Comparison of ENCODE assay signal across 30 cellular contexts in the genomic region with DNA sequence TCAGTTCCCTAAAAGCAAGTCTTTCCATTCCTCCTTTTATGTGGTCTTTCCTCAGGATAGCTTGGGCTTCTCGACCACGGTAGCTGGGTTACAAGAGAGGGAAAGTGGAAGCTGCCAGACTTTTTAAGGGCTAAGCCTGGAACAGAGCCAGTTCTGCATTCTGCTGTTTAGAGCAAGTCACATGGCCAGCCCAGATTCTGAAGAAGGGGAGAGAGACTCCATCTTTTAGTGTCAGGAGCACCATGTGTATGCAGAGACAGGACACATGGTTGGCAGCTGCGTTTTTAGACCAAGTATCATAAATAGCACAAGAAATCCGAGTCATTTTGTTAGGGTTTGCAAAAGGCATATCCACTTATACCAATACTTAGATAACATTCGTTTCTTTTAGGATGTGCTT. TPM values are rescaled to one million over a fixed set of nuclear protein-coding genes. Genes with fewer than 3 reads are reported as not detected.
A peak's percentile ranks its signal among the peaks of the same experiment; 100 is the strongest.
DNase-seq lines count a peak whose midpoint lies in the region; ATAC-seq and TF ChIP-seq lines count a peak whose summit lies in the region.
"Had no signal": no experiment of that assay in that cellular context is flagged by ENCODE, and none has a peak within 500 bp of the region (broad histone marks: within the 10 kb centered on the region; RNA-seq: fewer than 3 reads in every experiment).

No MANE protein-coding gene starts in this region.

- no peaks in the 10 kb centered on the region for H3K9me3 Mint-ChIP-seq in HFFc6
- H3K9me3 Mint-ChIP-seq: effector memory CD8-positive, alpha-beta T cell had no signal

- TF ChIP-seq CTCF in fibroblast of the aortic adventitia (IDR thresholded peaks at IDR 0.05; ENCODE audit: insufficient read depth, low read length) (no peak), HFFc6 (IDR thresholded peaks at IDR 0.05) (no peak)

- no peaks in the 10 kb centered on the region; the same call in 1 of the 2 replicates for H3K36me3 Mint-ChIP-seq in HFFc6 (ENCODE audit: low read depth)
- H3K36me3 Mint-ChIP-seq: natural killer cell had no signal

- H3K27me3 Mint-ChIP-seq in HFFc6 (ENCODE audit: insufficient read depth) = peaks cover 4% of the 10 kb centered on the region; the same call in 1 of the 2 replicates

- no peak overlapping the region for H3K4me3 ChIP-seq in fibroblast of the aortic adventitia (ENCODE audit: low read depth, low read length)
- H3K4me3 ChIP-seq: A549, HAP-1, heart left ventricle, Peyer's patch, tibial artery had no signal

- H3K27ac Mint-ChIP-seq in HFFc6 = no peak overlapping the region
- H3K27ac Mint-ChIP-seq: activated naive CD4-positive, alpha-beta T cell treated with anti-CD3 and anti-CD28 coated beads for 36 hours; effector memory CD8-positive, alpha-beta T cell; natural killer cell; stimulated activated naive CD8-positive, alpha-beta T cell treated with anti-CD3 and anti-CD28 coated beads, Interleukin-15, amount 100 ng/mL, for 72 hours had no signal

- no peak for ATAC-seq in GM21447 (IDR thresholded peaks at IDR 0.05; ENCODE audit: unreplicated experiment)
- ATAC-seq: A549; effector memory CD8-positive, alpha-beta T cell; heart left ventricle; natural killer cell; stimulated activated naive CD8-positive, alpha-beta T cell treated with anti-CD3 and anti-CD28 coated beads, Interleukin-15, amount 100 ng/mL, for 72 hours had no signal

- DNase-seq in NCI-H2171 treated with DMSO at 0.1 percent for 48 hours (lab: John Stamatoyannopoulos, UW) = peak; percentile 21
- DNase-seq in NCI-H2171 (lab: John Stamatoyannopoulos, UW) = no peak
- DNase-seq in DMS79 (lab: John Stamatoyannopoulos, UW) = peak; percentile 44
- peak; percentile 14 for DNase-seq in NCI-H446 treated with DMSO at 0.1 percent for 48 hours (lab: John Stamatoyannopoulos, UW)
- DNase-seq in fibroblast of the aortic adventitia (ENCODE audit: low read depth) = peak; percentile 13
- no peak for DNase-seq in NCI-H2081 treated with DMSO at 0.1 percent for 48 hours (lab: John Stamatoyannopoulos, UW)
- DNase-seq in HFFc6 = no peak
- DNase-seq: activated CD4-positive, alpha-beta T cell treated with anti-CD3 and anti-CD28 coated beads, Interleukin-2, amount 50 U/mL, for 4 hours; activated CD4-positive, CD25-positive, alpha-beta regulatory T cell; activated naive CD4-positive, alpha-beta T cell treated with anti-CD3 and anti-CD28 coated beads for 36 hours; cortex of kidney; DND-41; effector memory CD8-positive, alpha-beta T cell; erythroblast; heart left ventricle; kidney; midbrain; natural killer cell; NCI-H1694; NCI-H226; NK-92 treated with Interleukin-12 subunit alpha and Interleukin-12 subunit beta, amount 100 ng/mL, for 24 hours; Peyer's patch; small intestine; stimulated activated naive CD8-positive, alpha-beta T cell treated with anti-CD3 and anti-CD28 coated beads, Interleukin-15, amount 100 ng/mL, for 72 hours; tibial artery had no signal

- H3K4me3 Mint-ChIP-seq in HFFc6 = no peak overlapping the region
- H3K4me3 Mint-ChIP-seq: activated naive CD4-positive, alpha-beta T cell treated with anti-CD3 and anti-CD28 coated beads for 36 hours; effector memory CD8-positive, alpha-beta T cell; natural killer cell; stimulated activated naive CD8-positive, alpha-beta T cell treated with anti-CD3 and anti-CD28 coated beads, Interleukin-15, amount 100 ng/mL, for 72 hours had no signal

- peaks cover 39% of the 10 kb centered on the region for H3K4me1 Mint-ChIP-seq in HFFc6 (ENCODE audit: low read depth)

RNA-seq across cellular contexts. Expression of gene HMSD, which starts 4.7 kb away (rescaled TPM):
- total RNA-seq in fibroblast of the aortic adventitia (ENCODE audit: low replicate concordance) = 0.09 and 0.90 TPM in 2 replicates
- under 1 TPM in 2 of 6 experiments, not detected in 4; 0.21 to 0.38 TPM for total RNA-seq in HFFc6 (2021; fragmentation: NEBNext Ultra II Directional; extraction: Animal tissue kit (Norgen Biotek cat#: 25700))
- total RNA-seq: natural killer cell, Peyer's patch had no signal

RNA-seq across cellular contexts. Expression of gene SERPINB8, which starts 16.1 kb away (rescaled TPM):
- total RNA-seq in fibroblast of the aortic adventitia (ENCODE audit: low replicate concordance) = 14.8 and 18.9 TPM in 2 replicates
- total RNA-seq in HFFc6 (2021; fragmentation: NEBNext Ultra II Directional; extraction: Animal tissue kit (Norgen Biotek cat#: 25700)) = 10 to 100 TPM; 32.6 to 42.9 (median 36.9) TPM

RNA-seq across cellular contexts. Expression of gene SERPINB10, which starts 46.1 kb away (rescaled TPM):
- not detected in 2 replicates for total RNA-seq in fibroblast of the aortic adventitia (ENCODE audit: low replicate concordance)
- total RNA-seq in HFFc6 (2021; fragmentation: NEBNext Ultra II Directional; extraction: Animal tissue kit (Norgen Biotek cat#: 25700)) = 1 to 10 TPM; 1.3 to 5.0 (median 1.8) TPM
- total RNA-seq: activated naive CD4-positive, alpha-beta T cell treated with anti-CD3 and anti-CD28 coated beads for 36 hours; kidney; M059J; osteoblast; Peyer's patch had no signal

Comparison
In these comparisons a context has a peak if more than half of its experiments do, and no peak if none do; other contexts are left out.
1. DNase-seq: peak in NCI-H2171 treated with DMSO at 0.1 percent for 48 hours (single experiment), DMS79 (single experiment), NCI-H446 treated with DMSO at 0.1 percent for 48 hours (single experiment) and fibroblast of the aortic adventitia (single experiment); none in NCI-H2171 (single experiment), NCI-H2081 treated with DMSO at 0.1 percent for 48 hours (single experiment) and HFFc6 (single experiment).